ENCODE assay signal across 8 cellular contexts in the genomic region with DNA sequence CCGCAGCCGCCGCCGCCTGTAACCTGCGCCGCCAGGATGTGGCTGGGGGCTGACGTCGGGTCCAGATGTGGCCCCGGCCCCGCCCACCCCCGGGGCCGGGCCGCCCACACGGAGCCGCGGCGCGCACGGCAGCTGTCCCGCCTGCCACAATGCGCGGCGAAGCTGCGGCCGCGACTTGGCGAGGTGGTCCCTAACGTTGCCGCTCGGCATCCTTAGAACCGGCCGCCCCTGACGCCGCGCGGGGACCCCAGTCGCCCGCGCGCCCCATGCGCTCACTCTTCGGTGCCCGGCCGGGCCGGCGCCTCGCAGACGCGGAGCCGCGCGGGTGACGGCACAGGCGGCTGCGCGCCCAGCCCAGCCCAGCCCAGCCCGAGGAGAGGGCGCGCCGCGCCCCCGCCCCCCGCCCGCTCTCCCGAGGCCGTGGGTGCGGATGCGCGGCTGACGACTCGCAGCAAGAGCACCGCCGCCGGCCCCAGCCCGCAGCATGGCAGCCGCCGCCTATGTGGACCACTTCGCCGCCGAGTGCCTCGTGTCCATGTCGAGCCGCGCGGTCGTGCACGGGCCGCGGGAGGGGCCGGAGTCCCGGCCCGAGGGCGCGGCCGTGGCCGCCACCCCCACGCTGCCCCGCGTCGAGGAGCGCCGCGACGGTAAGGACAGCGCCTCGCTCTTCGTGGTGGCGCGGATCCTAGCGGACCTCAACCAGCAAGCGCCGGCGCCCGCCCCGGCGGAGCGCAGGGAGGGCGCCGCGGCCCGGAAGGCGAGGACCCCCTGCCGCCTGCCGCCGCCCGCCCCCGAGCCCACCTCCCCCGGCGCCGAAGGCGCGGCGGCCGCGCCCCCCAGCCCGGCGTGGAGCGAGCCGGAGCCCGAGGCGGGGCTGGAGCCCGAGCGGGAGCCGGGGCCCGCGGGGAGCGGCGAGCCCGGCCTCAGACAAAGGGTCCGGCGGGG. TPM values are rescaled to one million over a fixed set of nuclear protein-coding genes. Genes with fewer than 3 reads are reported as not detected.
DNase-seq lines count a peak whose midpoint lies in the region; ATAC-seq and TF ChIP-seq lines count a peak whose summit lies in the region.

A gene (plus strand): TSS at position 107 of the 945 bp plus-strand sequence. CDS start 378 bp downstream, at position 485.

- peaks cover 1% of the 10 kb centered on the region for H3K36me3 Mint-ChIP-seq in IgD-negative memory B cell
- H3K36me3 Mint-ChIP-seq in activated CD8-positive, alpha-beta T cell treated with anti-CD3 and anti-CD28 coated beads, Interleukin-2, amount 10 ng/mL, durations not matched to agents 7 days and 5 days (ENCODE audit: low read depth): peaks cover 36% of the 10 kb centered on the region

- H3K9me2 ChIP-seq in DOHH2 (replicated peaks; ENCODE audit: control insufficient read depth, low read length): no peaks in the 10 kb centered on the region

- H3K9me3 ChIP-seq in DOHH2 (ENCODE audit: control insufficient read depth, insufficient read depth, low read length): no peaks in the 10 kb centered on the region
- H3K9me3 ChIP-seq in muscle layer of colon (ENCODE audit: low read length): no peaks in the 10 kb centered on the region

- H3K27ac ChIP-seq in DOHH2 (ENCODE audit: low read depth, low read length) (peak within 1 kb of the TSS; percentile 93), epithelial cell of prostate (peak within 1 kb of the TSS; percentile 95), muscle layer of colon (ENCODE audit: low read depth, low read length) (peak within 1 kb of the TSS; percentile 98)

- H3K9me3 Mint-ChIP-seq in IgD-negative memory B cell: no peaks in the 10 kb centered on the region
- no peaks in the 10 kb centered on the region for H3K9me3 Mint-ChIP-seq in activated CD8-positive, alpha-beta T cell treated with anti-CD3 and anti-CD28 coated beads, Interleukin-2, amount 10 ng/mL, durations not matched to agents 7 days and 5 days (ENCODE audit: insufficient read depth)
- H3K9me3 Mint-ChIP-seq in stimulated activated naive CD8-positive, alpha-beta T cell treated with anti-CD3 and anti-CD28 coated beads, Interleukin-15, amount 100 ng/mL, for 72 hours: no peaks in the 10 kb centered on the region

- H3K27me3 Mint-ChIP-seq in IgD-negative memory B cell: no peaks in the 10 kb centered on the region
- no peaks in the 10 kb centered on the region for H3K27me3 Mint-ChIP-seq in activated CD8-positive, alpha-beta T cell treated with anti-CD3 and anti-CD28 coated beads, Interleukin-2, amount 10 ng/mL, durations not matched to agents 7 days and 5 days (ENCODE audit: low read depth)
- no peaks in the 10 kb centered on the region for H3K27me3 Mint-ChIP-seq in stimulated activated naive CD8-positive, alpha-beta T cell treated with anti-CD3 and anti-CD28 coated beads, Interleukin-15, amount 100 ng/mL, for 72 hours

- H3K4me1 ChIP-seq in DOHH2 (ENCODE audit: control insufficient read depth, low read length): peaks cover 56% of the 10 kb centered on the region
- H3K4me1 ChIP-seq in muscle layer of colon (ENCODE audit: insufficient read depth, low read length): peaks cover 14% of the 10 kb centered on the region

- H3K4me2 ChIP-seq in DOHH2 (ENCODE audit: low read length): peak within 1 kb of the TSS; percentile 85

- H3K79me2 ChIP-seq in DOHH2 (ENCODE audit: control insufficient read depth, low read length): peaks cover 59% of the 10 kb centered on the region

- H3K4me3 ChIP-seq in DOHH2 (ENCODE audit: low read length) (peak within 1 kb of the TSS; percentile 94), muscle layer of colon (ENCODE audit: low read depth in 1 of 2, low read length in 2 of 2) (peak within 1 kb of the TSS; percentile 69 to 81)

- peaks cover 49% of the 10 kb centered on the region for H3K36me3 ChIP-seq in DOHH2 (ENCODE audit: control insufficient read depth, low read length)
- no peaks in the 10 kb centered on the region for H3K36me3 ChIP-seq in muscle layer of colon (ENCODE audit: insufficient read depth, low read length)

- H3K27ac Mint-ChIP-seq in IgD-negative memory B cell: peak within 1 kb of the TSS; percentile 93 to 98 (median 98)
- peak within 1 kb of the TSS; percentile 97 for H3K27ac Mint-ChIP-seq in activated CD8-positive, alpha-beta T cell treated with anti-CD3 and anti-CD28 coated beads, Interleukin-2, amount 10 ng/mL, durations not matched to agents 7 days and 5 days
- peak within 1 kb of the TSS in 1 of 2 donors; percentile 96 for H3K27ac Mint-ChIP-seq in stimulated activated naive CD8-positive, alpha-beta T cell treated with anti-CD3 and anti-CD28 coated beads, Interleukin-15, amount 100 ng/mL, for 72 hours

- peak within 1 kb of the TSS; percentile 93 to 99 (median 98) for H3K4me3 Mint-ChIP-seq in IgD-negative memory B cell
- H3K4me3 Mint-ChIP-seq in activated CD8-positive, alpha-beta T cell treated with anti-CD3 and anti-CD28 coated beads, Interleukin-2, amount 10 ng/mL, durations not matched to agents 7 days and 5 days: peak within 1 kb of the TSS; percentile 91
- H3K4me3 Mint-ChIP-seq in stimulated activated naive CD8-positive, alpha-beta T cell treated with anti-CD3 and anti-CD28 coated beads, Interleukin-15, amount 100 ng/mL, for 72 hours: peak within 1 kb of the TSS; percentile 94 to 96

- no peaks in the 10 kb centered on the region for H3K27me3 ChIP-seq in DOHH2 (ENCODE audit: control insufficient read depth, low read length)
- no peaks in the 10 kb centered on the region for H3K27me3 ChIP-seq in muscle layer of colon (ENCODE audit: control insufficient read depth in 1 of 2, insufficient read depth in 2 of 2, low read length in 2 of 2)

- peak; percentile 44 for ATAC-seq in GM21529 (IDR thresholded peaks at IDR 0.05; ENCODE audit: unreplicated experiment)
- peak; percentile 54 for ATAC-seq in activated CD8-positive, alpha-beta T cell treated with anti-CD3 and anti-CD28 coated beads, Interleukin-2, amount 10 ng/mL, durations not matched to agents 7 days and 5 days
- peak; percentile 74 for ATAC-seq in stimulated activated naive CD8-positive, alpha-beta T cell treated with anti-CD3 and anti-CD28 coated beads, Interleukin-15, amount 100 ng/mL, for 72 hours

- POLR2A ChIA-PET in activated CD8-positive, alpha-beta T cell treated with anti-CD3 and anti-CD28 coated beads, Interleukin-2, amount 10 ng/mL, durations not matched to agents 7 days and 5 days (lab: Charles Lee): interaction anchor here (0.7 to 7.4 kb wide), 22 partner anchors 8 to 162 kb away, joined by 3 to 63 read pairs (median 6); no protein-coding TSS in a partner anchor

- peaks cover 15% of the 10 kb centered on the region for H3F3A ChIP-seq in DOHH2 (ENCODE audit: control insufficient read depth, insufficient read depth)

- H3K4me1 Mint-ChIP-seq in IgD-negative memory B cell: peaks cover 43 to 57% (median 54%) of the 10 kb centered on the region in 3 donors
- H3K4me1 Mint-ChIP-seq in activated CD8-positive, alpha-beta T cell treated with anti-CD3 and anti-CD28 coated beads, Interleukin-2, amount 10 ng/mL, durations not matched to agents 7 days and 5 days (ENCODE audit: low read depth): peaks cover 58% of the 10 kb centered on the region
- peaks cover 68% of the 10 kb centered on the region for H3K4me1 Mint-ChIP-seq in stimulated activated naive CD8-positive, alpha-beta T cell treated with anti-CD3 and anti-CD28 coated beads, Interleukin-15, amount 100 ng/mL, for 72 hours

- TF ChIP-seq CTCF in DOHH2 (IDR thresholded peaks at IDR 0.05; ENCODE audit: low read depth, low read length, poor library complexity, severe bottlenecking): no peak

- H4K20me1 ChIP-seq in DOHH2 (ENCODE audit: control insufficient read depth, insufficient read depth, low read depth, low read length): peaks cover 21% of the 10 kb centered on the region

- CTCF ChIA-PET in activated CD8-positive, alpha-beta T cell treated with anti-CD3 and anti-CD28 coated beads, Interleukin-2, amount 10 ng/mL, durations not matched to agents 7 days and 5 days (lab: Charles Lee): interaction anchor here (0.9 to 3.6 kb wide), 14 partner anchors 9 to 161 kb away, joined by 3 to 27 read pairs (median 4); no protein-coding TSS in a partner anchor

- DNase-seq in activated CD8-positive, alpha-beta T cell treated with anti-CD3 and anti-CD28 coated beads, Interleukin-2, amount 10 ng/mL, durations not matched to agents 7 days and 5 days: peak; percentile 73
- peak; percentile 34 for DNase-seq in epithelial cell of prostate (ENCODE audit: low read depth, low spot score)
- DNase-seq in stimulated activated naive CD8-positive, alpha-beta T cell treated with anti-CD3 and anti-CD28 coated beads, Interleukin-15, amount 100 ng/mL, for 72 hours: no peak
- DNase-seq in NK-92 (lab: John Stamatoyannopoulos, UW; ENCODE audit: unreplicated experiment): no peak

- H3K9ac ChIP-seq in muscle layer of colon (ENCODE audit: low read length): peak within 1 kb of the TSS; percentile 49

RNA-seq across cellular contexts. Expression of the gene that starts here (rescaled TPM):
- polyA plus RNA-seq in IgD-negative memory B cell: 81.4 TPM
- 100 to 1,000 TPM; 214 to 215 TPM for total RNA-seq in activated CD8-positive, alpha-beta T cell treated with anti-CD3 and anti-CD28 coated beads, Interleukin-2, amount 10 ng/mL, durations not matched to agents 7 days and 5 days

Comparison
In these comparisons a context has a peak if more than half of its experiments do, and no peak if none do; other contexts are left out.
1. DNase-seq: peak in activated CD8-positive, alpha-beta T cell treated with anti-CD3 and anti-CD28 coated beads, Interleukin-2, amount 10 ng/mL, durations not matched to agents 7 days and 5 days (single experiment) and epithelial cell of prostate (single experiment); none in stimulated activated naive CD8-positive, alpha-beta T cell treated with anti-CD3 and anti-CD28 coated beads, Interleukin-15, amount 100 ng/mL, for 72 hours (0 of 2) and NK-92 (single experiment).
2. Peak in every context shown above with its lines, with median percentiles within 50 percentile points of each other: H3K27ac ChIP-seq, ATAC-seq and H3K4me3 Mint-ChIP-seq.